Comparison of ENCODE assay signal across 1 cellular context in genomic region chr1:9039761-9040658, GRCh38.
TF ChIP-seq lines count a peak whose summit lies in the region.

No MANE protein-coding gene starts in this region.

TF ChIP-seq in HepG2, 621 proteins besides CTCF, POLR2A, EP300 and RAD21:
- TF ChIP-seq ZBTB40 (IDR thresholded peaks at IDR 0.05) (no peak), ZBTB40 (CRISPR knock-in tag; IDR thresholded peaks at IDR 0.05) (no peak), ZSCAN5A (CRISPR knock-in tag; IDR thresholded peaks at IDR 0.05; ENCODE audit: borderline replicate concordance) (no peak), MNT (IDR thresholded peaks at IDR 0.05) (peak; percentile 19; the same call in 1 of the 2 replicates)
